Comparison of ENCODE assay signal across 8 cellular contexts in genomic region chr19:4369109-4369887, GRCh38. TPM values are rescaled to one million over a fixed set of nuclear protein-coding genes. Genes with fewer than 3 reads are reported as not detected.
DNase-seq lines count a peak whose midpoint lies in the region; ATAC-seq and TF ChIP-seq lines count a peak whose summit lies in the region.

No MANE protein-coding gene starts in this region.

- peaks cover 57% of the 10 kb centered on the region for H3K79me2 ChIP-seq in DOHH2 (ENCODE audit: control insufficient read depth, low read length)

- ATAC-seq in GM21576 (IDR thresholded peaks at IDR 0.05; ENCODE audit: unreplicated experiment) (peak; percentile 38), omental fat pad (ENCODE audit: low FRiP score) (peak; percentile 38)
- ATAC-seq in activated CD8-positive, alpha-beta T cell treated with anti-CD3 and anti-CD28 coated beads for 36 hours: peak; percentile 81

- H3K9me2 ChIP-seq in DOHH2 (replicated peaks; ENCODE audit: control insufficient read depth, low read length): no peaks in the 10 kb centered on the region

- peak overlapping the region; percentile 60 for H3K4me3 Mint-ChIP-seq in activated CD8-positive, alpha-beta T cell treated with anti-CD3 and anti-CD28 coated beads for 36 hours

- peaks cover 42% of the 10 kb centered on the region for H3K4me1 Mint-ChIP-seq in activated CD8-positive, alpha-beta T cell treated with anti-CD3 and anti-CD28 coated beads for 36 hours (ENCODE audit: low read depth)

- H3K27ac ChIP-seq in DOHH2 (ENCODE audit: low read depth, low read length) (peak overlapping the region; percentile 82), testis (peak overlapping the region; percentile 11 to 50)

- no peaks in the 10 kb centered on the region for H3K27me3 ChIP-seq in DOHH2 (ENCODE audit: control insufficient read depth, low read length)
- no peaks in the 10 kb centered on the region for H3K27me3 ChIP-seq in testis

- TF ChIP-seq POLR2A in testis (IDR thresholded peaks at IDR 0.05): no peak

- no peaks in the 10 kb centered on the region for H3K27me3 Mint-ChIP-seq in activated CD8-positive, alpha-beta T cell treated with anti-CD3 and anti-CD28 coated beads for 36 hours

- H3K36me3 Mint-ChIP-seq in activated CD8-positive, alpha-beta T cell treated with anti-CD3 and anti-CD28 coated beads for 36 hours (ENCODE audit: low read depth): peaks cover 14% of the 10 kb centered on the region

- H4K20me1 ChIP-seq in DOHH2 (ENCODE audit: control insufficient read depth, insufficient read depth, low read depth, low read length): peaks cover 16% of the 10 kb centered on the region

- TF ChIP-seq CTCF in DOHH2 (IDR thresholded peaks at IDR 0.05; ENCODE audit: low read depth, low read length, poor library complexity, severe bottlenecking): no peak
- no peak for TF ChIP-seq CTCF in activated CD8-positive, alpha-beta T cell treated with anti-CD3 and anti-CD28 coated beads for 36 hours (IDR thresholded peaks at IDR 0.05)
- TF ChIP-seq CTCF in epithelial cell of esophagus (IDR thresholded peaks at IDR 0.05; ENCODE audit: insufficient read depth, low read depth, low read length, missing control alignments): no peak
- TF ChIP-seq CTCF in omental fat pad (IDR thresholded peaks at IDR 0.05): no peak
- no peak for TF ChIP-seq CTCF in testis (IDR thresholded peaks at IDR 0.05)

- H3F3A ChIP-seq in DOHH2 (ENCODE audit: control insufficient read depth, insufficient read depth): 0 out of 2 replicates have a peak, but pooled peaks cover 3% of the 10 kb centered on the region

- WGBS in testis, 2 donors: 74 to 79% methylated on average over 16 to 25 of the region's 25 CpGs

- H3K9me3 ChIP-seq in DOHH2 (ENCODE audit: control insufficient read depth, insufficient read depth, low read length): no peaks in the 10 kb centered on the region
- no peaks in the 10 kb centered on the region for H3K9me3 ChIP-seq in testis

- intact Hi-C loops in activated CD8-positive, alpha-beta T cell treated with anti-CD3 and anti-CD28 coated beads for 36 hours (cut with micrococcal nuclease): no loop called here
- intact Hi-C loops in testis (cut with DNase I; ENCODE audit: low total_unique reads): no loop called here

- H3K27ac Mint-ChIP-seq in activated CD8-positive, alpha-beta T cell treated with anti-CD3 and anti-CD28 coated beads for 36 hours: peak overlapping the region; percentile 89

- CTCF ChIA-PET in activated CD8-positive, alpha-beta T cell treated with anti-CD3 and anti-CD28 coated beads for 36 hours (lab: Charles Lee): interaction anchor here (1.1 to 2.2 kb wide), 10 partner anchors 9 to 102 kb away, joined by 3 to 14 read pairs (median 4); partner anchors contain the start of gene SH3GL1

- peaks cover 32% of the 10 kb centered on the region for H3K36me3 ChIP-seq in DOHH2 (ENCODE audit: control insufficient read depth, low read length)
- H3K36me3 ChIP-seq in testis (ENCODE audit: low read depth, missing control alignments): no peaks in the 10 kb centered on the region

- POLR2A ChIA-PET in activated CD8-positive, alpha-beta T cell treated with anti-CD3 and anti-CD28 coated beads for 36 hours (lab: Charles Lee): interaction anchor here (0.6 to 2.3 kb wide), 11 partner anchors 8 to 38 kb away, joined by 3 to 12 read pairs (median 4); partner anchors contain the start of gene SH3GL1

- peak overlapping the region; percentile 70 for H3K4me2 ChIP-seq in DOHH2 (ENCODE audit: low read length)

- peak overlapping the region; percentile 68 for H3K4me3 ChIP-seq in DOHH2 (ENCODE audit: low read length)
- H3K4me3 ChIP-seq in epithelial cell of esophagus (ENCODE audit: low read length): peak overlapping the region; percentile 31
- H3K4me3 ChIP-seq in testis: no peak overlapping the region

- H3K4me1 ChIP-seq in DOHH2 (ENCODE audit: control insufficient read depth, low read length) (peaks cover 46% of the 10 kb centered on the region), testis (peaks cover 54% of the 10 kb centered on the region)

- DNase-seq in LoVo (ENCODE audit: low spot score) (peak; percentile 41), epithelial cell of esophagus (ENCODE audit: low read depth) (peak; percentile 83), omental fat pad (ENCODE audit: low spot score) (no peak), testis (peak; percentile 37), GM03348 (ENCODE audit: low spot score) (no peak)
- peak; percentile 89 for DNase-seq in activated CD8-positive, alpha-beta T cell treated with anti-CD3 and anti-CD28 coated beads for 36 hours

- H3K9me3 Mint-ChIP-seq in activated CD8-positive, alpha-beta T cell treated with anti-CD3 and anti-CD28 coated beads for 36 hours: no peaks in the 10 kb centered on the region

RNA-seq across cellular contexts. Expression of gene MPND, which starts 25.9 kb away (rescaled TPM):
- total RNA-seq in activated CD8-positive, alpha-beta T cell treated with anti-CD3 and anti-CD28 coated beads for 36 hours: 10 to 100 TPM; 15.5 to 16.6 TPM
- total RNA-seq in omental fat pad (1 to 10 TPM; 3.5 to 7.1 (median 6.0) TPM), testis (10 to 100 TPM in 1 of 2 donors, 1 to 10 TPM in 1; 9.1 to 13.3 TPM)
- 14.3 TPM for polyA plus RNA-seq in testis (ENCODE audit: insufficient read depth, low read depth, low replicate concordance)

RNA-seq across cellular contexts. Expression of gene STAP2, which starts 30.7 kb away (rescaled TPM):
- total RNA-seq in activated CD8-positive, alpha-beta T cell treated with anti-CD3 and anti-CD28 coated beads for 36 hours: 10 to 100 TPM in 1 of 2 experiments, 1 to 10 TPM in 1; 9.6 to 14.6 TPM
- total RNA-seq in omental fat pad (10 to 100 TPM in 2 of 4 donors, 1 to 10 TPM in 2; 4.6 to 18.8 (median 7.7) TPM), testis (1 to 10 TPM; 5.3 to 6.4 TPM)
- polyA plus RNA-seq in testis (ENCODE audit: insufficient read depth, low read depth, low replicate concordance): 6.2 TPM

RNA-seq across cellular contexts. Expression of gene SH3GL1, which starts 31.0 kb away (rescaled TPM):
- 10 to 100 TPM; 53.1 to 59.2 TPM for total RNA-seq in activated CD8-positive, alpha-beta T cell treated with anti-CD3 and anti-CD28 coated beads for 36 hours
- total RNA-seq in omental fat pad (10 to 100 TPM; 38.0 to 54.9 (median 48.2) TPM), testis (10 to 100 TPM; 41.6 to 53.4 TPM)
- polyA plus RNA-seq in testis (ENCODE audit: insufficient read depth, low read depth, low replicate concordance): 47.3 TPM

RNA-seq across cellular contexts. Expression of gene CHAF1A, which starts 33.1 kb away (rescaled TPM):
- total RNA-seq in activated CD8-positive, alpha-beta T cell treated with anti-CD3 and anti-CD28 coated beads for 36 hours: 10 to 100 TPM; 78.3 to 80.5 TPM
- 1 to 10 TPM; 3.9 to 6.5 (median 4.1) TPM for total RNA-seq in omental fat pad
- total RNA-seq in testis: 10 to 100 TPM; 28.6 to 37.7 TPM
- 24.1 TPM for polyA plus RNA-seq in testis (ENCODE audit: insufficient read depth, low read depth, low replicate concordance)

Comparison
In these comparisons a context has a peak if more than half of its experiments do, and no peak if none do; other contexts are left out.
1. H3K4me3 ChIP-seq: peak in DOHH2 (single experiment) and epithelial cell of esophagus (single experiment); none in testis (0 of 2).
2. DNase-seq: peak in LoVo (single experiment), activated CD8-positive, alpha-beta T cell treated with anti-CD3 and anti-CD28 coated beads for 36 hours (single experiment), epithelial cell of esophagus (single experiment) and testis (single experiment); none in omental fat pad (single experiment) and GM03348 (single experiment).
3. Peak in every context shown above with its lines, with median percentiles within 50 percentile points of each other: ATAC-seq.